Comparison of ENCODE assay signal across 9 cellular contexts in the genomic region with DNA sequence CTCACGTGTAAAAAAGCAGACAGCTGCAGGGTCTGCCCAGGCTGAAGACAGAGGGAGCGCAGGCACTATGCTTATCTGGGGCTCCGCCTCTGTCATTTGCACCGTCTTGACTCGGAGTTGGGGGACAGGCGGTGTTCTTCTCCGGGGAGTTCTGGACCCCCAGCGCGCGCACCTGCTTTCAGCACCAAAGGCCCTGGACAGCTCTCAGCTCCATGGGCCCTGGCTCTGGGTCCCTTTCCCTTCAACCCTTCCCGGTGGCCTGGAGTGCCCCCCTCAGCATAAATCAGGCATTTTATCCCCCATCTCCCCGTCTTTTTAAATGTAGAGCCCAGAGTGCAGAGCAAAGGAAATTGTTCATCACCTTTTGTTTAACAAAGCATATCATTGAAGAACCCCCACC. TPM values are rescaled to one million over a fixed set of nuclear protein-coding genes. Genes with fewer than 3 reads are reported as not detected.
DNase-seq lines count a peak whose midpoint lies in the region; ATAC-seq and TF ChIP-seq lines count a peak whose summit lies in the region.
"Had no signal": no experiment of that assay in that cellular context is flagged by ENCODE, and none has a peak within 500 bp of the region (broad histone marks: within the 10 kb centered on the region; RNA-seq: fewer than 3 reads in every experiment).

No MANE protein-coding gene starts in this region.

- DNase-seq in ACHN = peak; percentile 19
- DNase-seq in GM13976 (ENCODE audit: low spot score) = peak; percentile 18
- peak; percentile 86 for DNase-seq in NCI-H748 (lab: John Stamatoyannopoulos, UW; ENCODE audit: unreplicated experiment)
- DNase-seq in right cardiac atrium = peak in 2 of 3 donors; percentile 41 to 44
- no peak for DNase-seq in NCI-H226
- DNase-seq in prostate gland (ENCODE audit: low spot score) = no peak

- no peak for TF ChIP-seq POLR2A in prostate gland (IDR thresholded peaks at IDR 0.05)

- H3K4me3 ChIP-seq in right cardiac atrium (ENCODE audit: low read length) = no peak overlapping the region
- H3K4me3 ChIP-seq in prostate gland = no peak overlapping the region

- WGBS in right cardiac atrium = 5% methylated on average over 12 of the region's 12 CpGs
- 1% methylated on average over 12 of the region's 12 CpGs for WGBS in prostate gland

- ATAC-seq in right cardiac atrium = no peak
- ATAC-seq in HG02938 (IDR thresholded peaks at IDR 0.05; ENCODE audit: unreplicated experiment) = no peak
- no peak for ATAC-seq in GM19455 (IDR thresholded peaks at IDR 0.05; ENCODE audit: unreplicated experiment)

- no peaks in the 10 kb centered on the region for H3K9me3 ChIP-seq in right cardiac atrium (ENCODE audit: control insufficient read depth, low read length)
- no peaks in the 10 kb centered on the region for H3K9me3 ChIP-seq in prostate gland

- no peaks in the 10 kb centered on the region for H3K27me3 ChIP-seq in right cardiac atrium (ENCODE audit: control insufficient read depth, insufficient read depth)
- peaks cover 16% of the 10 kb centered on the region for H3K27me3 ChIP-seq in prostate gland (replicated peaks; ENCODE audit: insufficient read depth)

- H3K4me1 ChIP-seq in right cardiac atrium (ENCODE audit: control insufficient read depth, insufficient read depth, low read length) (peaks cover 3% of the 10 kb centered on the region), prostate gland (replicated peaks) (no peaks in the 10 kb centered on the region)

- no peak for TF ChIP-seq CTCF in GM13976 (IDR thresholded peaks at IDR 0.05; ENCODE audit: borderline replicate concordance, control extremely low read depth, extremely low read depth, insufficient read depth, missing control alignments)
- no peak for TF ChIP-seq CTCF in prostate gland (IDR thresholded peaks at IDR 0.05)

- no peak overlapping the region for H3K27ac ChIP-seq in right cardiac atrium (ENCODE audit: low read length)
- no peak overlapping the region for H3K27ac ChIP-seq in prostate gland

- in situ Hi-C loops in ACHN (cut with HindIII; ENCODE audit: low pct_ligation_motif_present, low pct_unique_long_range_greater_than_20kb, low sequenced_read_pairs) (no loop called here), GM13976 (cut with MboI; ENCODE audit: low sequenced_read_pairs, unreplicated experiment) (no loop called here)

- intact Hi-C loops in right cardiac atrium (cut with DNase I) (loop anchor here in 2 of 4 donors (5.0 to 10.0 kb wide), 2 partner anchors 64 to 162 kb away; no protein-coding TSS in a partner anchor), prostate gland (cut with DNase I) (no loop called here)

- no peaks in the 10 kb centered on the region for H3K36me3 ChIP-seq in prostate gland

RNA-seq across cellular contexts. Expression of gene SEZ6L, which starts 1.5 kb away (rescaled TPM):
- total RNA-seq in right cardiac atrium (under 1 TPM; 0.17 to 0.40 (median 0.29) TPM), prostate gland (under 1 TPM; 0.45 to 0.64 TPM)
- 0.11 TPM for polyA plus RNA-seq in right cardiac atrium
- total RNA-seq: RPMI7951 had no signal

Comparison
In these comparisons a context has a peak if more than half of its experiments do, and no peak if none do; other contexts are left out.
1. DNase-seq: peak in ACHN (single experiment), GM13976 (single experiment), NCI-H748 (single experiment) and right cardiac atrium (2 of 3); none in NCI-H226 (single experiment) and prostate gland (single experiment).